Comparison of ENCODE assay signal across 7 cellular contexts in the genomic region with DNA sequence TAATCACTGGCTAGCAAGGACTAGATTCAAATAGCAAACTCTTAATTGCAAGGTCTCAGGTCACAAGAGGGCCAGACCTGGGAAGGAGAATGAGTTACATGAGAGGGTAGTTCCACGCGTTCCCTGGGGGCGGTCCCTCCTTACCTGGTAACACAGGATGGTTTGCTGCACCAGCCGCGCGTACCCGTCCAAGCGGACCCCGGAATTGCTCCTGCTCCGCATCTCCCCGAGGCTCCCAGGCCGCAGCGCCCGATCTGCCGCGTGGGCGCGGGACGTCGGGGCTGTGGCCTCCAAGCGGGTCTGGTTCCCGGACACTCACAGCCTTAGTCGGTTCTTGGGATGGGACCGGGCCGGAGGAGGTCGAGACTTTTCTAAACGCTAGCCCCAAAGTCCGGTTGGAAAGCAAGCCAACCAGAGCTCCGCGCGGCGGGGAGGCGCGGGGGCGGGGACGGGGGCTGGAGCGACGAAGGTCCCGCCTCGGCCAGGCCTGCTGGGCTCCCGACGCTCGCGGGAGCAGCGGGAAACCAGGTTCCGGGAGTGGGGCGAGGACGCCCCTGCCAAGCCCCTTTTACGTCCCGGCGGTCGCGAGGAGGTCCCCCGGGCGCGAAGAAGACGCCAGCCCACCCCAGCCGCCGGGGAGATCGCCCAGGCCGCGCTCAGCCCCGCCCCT. TPM values are rescaled to one million over a fixed set of nuclear protein-coding genes. Genes with fewer than 3 reads are reported as not detected.
DNase-seq lines count a peak whose midpoint lies in the region; ATAC-seq, FAIRE-seq and TF ChIP-seq lines count a peak whose summit lies in the region.

A gene with protein sequence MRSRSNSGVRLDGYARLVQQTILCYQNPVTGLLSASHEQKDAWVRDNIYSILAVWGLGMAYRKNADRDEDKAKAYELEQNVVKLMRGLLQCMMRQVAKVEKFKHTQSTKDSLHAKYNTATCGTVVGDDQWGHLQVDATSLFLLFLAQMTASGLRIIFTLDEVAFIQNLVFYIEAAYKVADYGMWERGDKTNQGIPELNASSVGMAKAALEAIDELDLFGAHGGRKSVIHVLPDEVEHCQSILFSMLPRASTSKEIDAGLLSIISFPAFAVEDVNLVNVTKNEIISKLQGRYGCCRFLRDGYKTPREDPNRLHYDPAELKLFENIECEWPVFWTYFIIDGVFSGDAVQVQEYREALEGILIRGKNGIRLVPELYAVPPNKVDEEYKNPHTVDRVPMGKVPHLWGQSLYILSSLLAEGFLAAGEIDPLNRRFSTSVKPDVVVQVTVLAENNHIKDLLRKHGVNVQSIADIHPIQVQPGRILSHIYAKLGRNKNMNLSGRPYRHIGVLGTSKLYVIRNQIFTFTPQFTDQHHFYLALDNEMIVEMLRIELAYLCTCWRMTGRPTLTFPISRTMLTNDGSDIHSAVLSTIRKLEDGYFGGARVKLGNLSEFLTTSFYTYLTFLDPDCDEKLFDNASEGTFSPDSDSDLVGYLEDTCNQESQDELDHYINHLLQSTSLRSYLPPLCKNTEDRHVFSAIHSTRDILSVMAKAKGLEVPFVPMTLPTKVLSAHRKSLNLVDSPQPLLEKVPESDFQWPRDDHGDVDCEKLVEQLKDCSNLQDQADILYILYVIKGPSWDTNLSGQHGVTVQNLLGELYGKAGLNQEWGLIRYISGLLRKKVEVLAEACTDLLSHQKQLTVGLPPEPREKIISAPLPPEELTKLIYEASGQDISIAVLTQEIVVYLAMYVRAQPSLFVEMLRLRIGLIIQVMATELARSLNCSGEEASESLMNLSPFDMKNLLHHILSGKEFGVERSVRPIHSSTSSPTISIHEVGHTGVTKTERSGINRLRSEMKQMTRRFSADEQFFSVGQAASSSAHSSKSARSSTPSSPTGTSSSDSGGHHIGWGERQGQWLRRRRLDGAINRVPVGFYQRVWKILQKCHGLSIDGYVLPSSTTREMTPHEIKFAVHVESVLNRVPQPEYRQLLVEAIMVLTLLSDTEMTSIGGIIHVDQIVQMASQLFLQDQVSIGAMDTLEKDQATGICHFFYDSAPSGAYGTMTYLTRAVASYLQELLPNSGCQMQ (minus strand): TSS at position 404 of the 670 bp plus-strand sequence. CDS start 182 bp downstream, at position 222.

- no peaks in the 10 kb centered on the region for H3K9me1 ChIP-seq in endothelial cell of umbilical vein (replicated peaks; ENCODE audit: control insufficient read depth, extremely low read depth, insufficient read depth, low read length)

- H3K4me1 ChIP-seq in GM23248 (ENCODE audit: insufficient read depth) (no peaks in the 10 kb centered on the region), endothelial cell of umbilical vein (ENCODE audit: control insufficient read depth, extremely low read depth, insufficient read depth, low read length) (peaks cover 16% of the 10 kb centered on the region), mucosa of descending colon (ENCODE audit: low read depth) (no peaks in the 10 kb centered on the region)

- H3K4me3 ChIP-seq in GM12875 (ENCODE audit: low read depth, low read length), result peak within 1 kb of the TSS; percentile 78
- H3K4me3 ChIP-seq in GM23248, result peak within 1 kb of the TSS; percentile 85
- peak within 1 kb of the TSS; percentile 61 to 84 (median 84) for H3K4me3 ChIP-seq in endothelial cell of umbilical vein (replicated peaks in 1 of 3; ENCODE audit: insufficient read depth in 1 of 3, low read depth in 1 of 3, low read length in 3 of 3)
- peak within 1 kb of the TSS; percentile 42 for H3K4me3 ChIP-seq in mucosa of descending colon

- H3K79me2 ChIP-seq in GM23248 (ENCODE audit: insufficient read depth) (peaks cover 29% of the 10 kb centered on the region; the same call in 1 of the 2 replicates), endothelial cell of umbilical vein (ENCODE audit: control insufficient read depth, insufficient read depth, low read length) (no peaks in the 10 kb centered on the region)

- intact Hi-C loops in endothelial cell of umbilical vein (cut with micrococcal nuclease) (loop anchor here (1.0 to 5.0 kb wide), 5 partner anchors 97 to 1247 kb away; a partner anchor contains a TSS), mucosa of descending colon (cut with DNase I, micrococcal nuclease) (no loop called here)

- CTCF ChIA-PET in endothelial cell of umbilical vein (lab: Charles Lee), result no interaction called here

- in situ Hi-C loops in GM23248 (cut with MboI), result no loop called here

- peak; percentile 77 for ATAC-seq in mucosa of descending colon

- H2AFZ ChIP-seq in GM23248 (peak within 1 kb of the TSS; percentile 84), endothelial cell of umbilical vein (ENCODE audit: low read depth, low read length) (peak within 1 kb of the TSS; percentile 94)

- peak; percentile 83 for FAIRE-seq in endothelial cell of umbilical vein (lab: Jason Lieb, UNC)

- no peaks in the 10 kb centered on the region for H3K27me3 ChIP-seq in GM23248 (replicated peaks; ENCODE audit: insufficient read depth)
- H3K27me3 ChIP-seq in endothelial cell of umbilical vein (ENCODE audit: control insufficient read depth in 2 of 2, insufficient read depth in 2 of 2, low read length in 2 of 2), result no peaks in the 10 kb centered on the region

- POLR2A ChIA-PET in endothelial cell of umbilical vein (lab: Charles Lee), result no interaction called here

- TF ChIP-seq POLR2A in endothelial cell of umbilical vein (IDR thresholded peaks at IDR 0.05; ENCODE audit: low read depth, low read length), result no peak

- peak; percentile 70 for DNase-seq in GM23248
- DNase-seq in activated CD4-positive, alpha-beta T cell treated with anti-CD3 and anti-CD28 coated beads for 48 hours, result peak; percentile 36
- DNase-seq in endothelial cell of umbilical vein (ENCODE audit: low read depth, low spot score), result no peak
- DNase-seq in mucosa of descending colon, result peak; percentile 66 to 79 (median 66)
- peak; percentile 52 for DNase-seq in stimulated activated naive CD4-positive, alpha-beta T cell treated with Interleukin-2 at 50 U/mL for 16 hours (lab: John Stamatoyannopoulos, UW)

- H3K4me2 ChIP-seq in GM23248 (ENCODE audit: unreplicated experiment) (peak within 1 kb of the TSS; percentile 90), endothelial cell of umbilical vein (ENCODE audit: insufficient read depth, low read length) (peak within 1 kb of the TSS; percentile 91)

- H3K9me2 ChIP-seq in GM23248 (ENCODE audit: insufficient read depth), result no peaks in the 10 kb centered on the region

- dilution Hi-C loops in endothelial cell of umbilical vein (cut with MboI; ENCODE audit: extremely low pct_ligation_motif_present, low sequenced_read_pairs), result no loop called here

- H3K9me3 ChIP-seq in GM23248 (ENCODE audit: low read depth) (no peaks in the 10 kb centered on the region), KOPT-K1 (ENCODE audit: insufficient read depth, low read length, poor library complexity, severe bottlenecking) (no peaks in the 10 kb centered on the region), endothelial cell of umbilical vein (replicated peaks; ENCODE audit: control insufficient read depth, insufficient read depth, low read length) (no peaks in the 10 kb centered on the region), mucosa of descending colon (no peaks in the 10 kb centered on the region)

- H3K36me3 ChIP-seq in GM23248 (ENCODE audit: low read depth) (no peaks in the 10 kb centered on the region), KOPT-K1 (ENCODE audit: insufficient read depth, low read length) (no peaks in the 10 kb centered on the region), endothelial cell of umbilical vein (ENCODE audit: control insufficient read depth in 2 of 2, extremely low read depth in 1 of 2, insufficient read depth in 2 of 2, low read length in 2 of 2) (no peaks in the 10 kb centered on the region), mucosa of descending colon (ENCODE audit: low read depth) (no peaks in the 10 kb centered on the region)

- H3K27ac ChIP-seq in GM23248, result peak within 1 kb of the TSS; percentile 85
- H3K27ac ChIP-seq in KOPT-K1 (ENCODE audit: low read depth, low read length, poor library complexity, severe bottlenecking), result peak within 1 kb of the TSS; percentile 80
- peak within 1 kb of the TSS; percentile 75 for H3K27ac ChIP-seq in endothelial cell of umbilical vein (ENCODE audit: insufficient read depth, low read depth, low read length)

- no peaks in the 10 kb centered on the region for H3F3A ChIP-seq in GM23248 (ENCODE audit: insufficient read depth)

- 0 to 2% methylated on average over 7 to 11 of the region's 63 CpGs for WGBS in GM23248 (ENCODE audit: low coverage in 1 of 2, low lambda C conversion rate in 2 of 2, missing lambda C conversion rate in 2 of 2), 2 experiments

- TF ChIP-seq CTCF in GM12875 (IDR thresholded peaks at IDR 0.05; ENCODE audit: borderline replicate concordance, insufficient read depth, low read depth, low read length), result no peak
- no peak for TF ChIP-seq CTCF in endothelial cell of umbilical vein (IDR thresholded peaks at IDR 0.05; ENCODE audit: extremely low read depth in 1 of 2, insufficient read depth in 1 of 2, low read depth in 1 of 2, low read length in 2 of 2)
- TF ChIP-seq CTCF in mucosa of descending colon (IDR thresholded peaks at IDR 0.05), result no peak

- H4K20me1 ChIP-seq in GM23248 (ENCODE audit: insufficient read depth) (no peaks in the 10 kb centered on the region), endothelial cell of umbilical vein (replicated peaks; ENCODE audit: control insufficient read depth, extremely low read depth, insufficient read depth, low read length) (no peaks in the 10 kb centered on the region)

- no TSS peak for BruUV-seq in endothelial cell of umbilical vein (replicated peaks; lab: Mats Ljungman, UMichigan)

- H3K9ac ChIP-seq in GM23248 (peak within 1 kb of the TSS; percentile 92), endothelial cell of umbilical vein (replicated peaks; ENCODE audit: extremely low read depth, insufficient read depth, low read length) (peak within 1 kb of the TSS; percentile 82)

TF ChIP-seq in endothelial cell of umbilical vein, 7 proteins besides CTCF, POLR2A, EP300 and RAD21 (continues in another document):
- TF ChIP-seq FOS (IDR thresholded peaks at IDR 0.05; ENCODE audit: borderline replicate concordance, insufficient read depth, low read length) (no peak), POLR2AphosphoS5 (IDR thresholded peaks at IDR 0.05; ENCODE audit: insufficient read depth, low read depth, low read length) (no peak), MYC (IDR thresholded peaks at IDR 0.05; ENCODE audit: low read depth, low read length) (no peak)

RNA-seq across cellular contexts. Expression of the gene that starts here (rescaled TPM):
- 9.1 and 9.9 TPM in 2 replicates for total RNA-seq in GM23248 (2014; rRNA removed; shearing (Covaris generic))
- polyA plus RNA-seq in GM23248 (2016; fragmentation: Nextera tagmentation; extraction: Ambion mirVana), result 5.7 and 6.8 TPM in 2 replicates
- 16.7 and 19.9 TPM in 2 replicates for total RNA-seq in endothelial cell of umbilical vein
- polyA plus RNA-seq in endothelial cell of umbilical vein, result 17.1 and 18.8 TPM in 2 replicates
- polyA plus RNA-seq in endothelial cell of umbilical vein (2011; cell fraction: cytosol; rRNA removed), result 9.0 and 9.3 TPM in 2 replicates
- polyA plus RNA-seq in endothelial cell of umbilical vein (2011; cell fraction: nucleus; rRNA removed), result 124 and 140 TPM in 2 replicates
- 12.7 and 14.3 TPM in 2 replicates for polyA plus RNA-seq in endothelial cell of umbilical vein (2012)
- polyA minus RNA-seq in endothelial cell of umbilical vein, result 34.7 and 36.6 TPM in 2 replicates
- polyA minus RNA-seq in endothelial cell of umbilical vein (2011; cell fraction: cytosol; rRNA and poly(A)+ RNA removed), result 15.4 TPM
- 43.7 and 50.4 TPM in 2 replicates for polyA minus RNA-seq in endothelial cell of umbilical vein (2011; cell fraction: nucleus; rRNA and poly(A)+ RNA removed)
- total RNA-seq in mucosa of descending colon, result 10 to 100 TPM; 23.5 to 41.8 (median 33.6) TPM
